15 cellular contexts compared by ENCODE assay signal in genomic region chr17:59387351-59388069, GRCh38. TPM values are rescaled to one million over a fixed set of nuclear protein-coding genes. Genes with fewer than 3 reads are reported as not detected.
DNase-seq lines count a peak whose midpoint lies in the region; ATAC-seq and TF ChIP-seq lines count a peak whose summit lies in the region.
"Had no signal": no experiment of that assay in that cellular context is flagged by ENCODE, and none has a peak within 500 bp of the region (broad histone marks: within the 10 kb centered on the region; RNA-seq: fewer than 3 reads in every experiment).

No MANE protein-coding gene starts in this region.

- H3K9ac ChIP-seq in parathyroid adenoma (no peak overlapping the region), colonic mucosa (ENCODE audit: low read depth in 2 of 2, low read length in 2 of 2) (no peak overlapping the region)

- TF ChIP-seq CTCF in fibroblast of the aortic adventitia (IDR thresholded peaks at IDR 0.05; ENCODE audit: insufficient read depth, low read length) (no peak), parathyroid adenoma (IDR thresholded peaks at IDR 0.05) (peak; percentile 29), colonic mucosa (IDR thresholded peaks at IDR 0.05) (no peak)

- H3K79me2 ChIP-seq in parathyroid adenoma = peaks cover 40% of the 10 kb centered on the region

- peak overlapping the region; percentile 13 for H3K4me2 ChIP-seq in parathyroid adenoma (ENCODE audit: low read length)

- intact Hi-C loops in Right ventricle myocardium superior (cut with DNase I) = no loop called here
- intact Hi-C loops in Right ventricle myocardium inferior (cut with DNase I) = no loop called here
- intact Hi-C loops in colonic mucosa (cut with DNase I) = no loop called here

- H3K27ac ChIP-seq in parathyroid adenoma (peak overlapping the region; percentile 83), colonic mucosa (no peak overlapping the region)
- H3K27ac ChIP-seq: suprapubic skin had no signal

- H3K36me3 ChIP-seq in parathyroid adenoma (ENCODE audit: control insufficient read depth, insufficient read depth, low read length) (no peaks in the 10 kb centered on the region), colonic mucosa (peaks cover 9% of the 10 kb centered on the region)
- H3K36me3 ChIP-seq: HAP-1 had no signal

- no peaks in the 10 kb centered on the region for H3K9me3 ChIP-seq in parathyroid adenoma (ENCODE audit: control insufficient read depth, low read length)
- no peaks in the 10 kb centered on the region for H3K9me3 ChIP-seq in colonic mucosa
- H3K9me3 ChIP-seq: HAP-1, suprapubic skin had no signal

- ATAC-seq in Right ventricle myocardium superior (ENCODE audit: poor library complexity) = peak; percentile 52
- no peak for ATAC-seq in Right ventricle myocardium inferior
- ATAC-seq in HG02852 (IDR thresholded peaks at IDR 0.05; ENCODE audit: unreplicated experiment) = no peak
- ATAC-seq in GM21529 (IDR thresholded peaks at IDR 0.05; ENCODE audit: unreplicated experiment) = no peak
- ATAC-seq: PC-3 had no signal

- DNase-seq in Right ventricle myocardium superior (no peak), Right ventricle myocardium inferior (ENCODE audit: missing footprints) (no peak), fibroblast of the aortic adventitia (ENCODE audit: low read depth) (peak; percentile 13), colonic mucosa (no peak), NCI-H146 (lab: John Stamatoyannopoulos, UW) (no peak)
- DNase-seq: activated CD4-positive, alpha-beta memory T cell treated with anti-CD3 and anti-CD28 coated beads for 36 hours; DMS53; PC-3; T-helper 2 cell had no signal

- H3K4me1 ChIP-seq in parathyroid adenoma (peaks cover 28% of the 10 kb centered on the region), colonic mucosa (no peaks in the 10 kb centered on the region)
- H3K4me1 ChIP-seq: HAP-1, suprapubic skin had no signal

- no peaks in the 10 kb centered on the region for H3K27me3 ChIP-seq in parathyroid adenoma (ENCODE audit: control insufficient read depth, insufficient read depth, low read length)
- H3K27me3 ChIP-seq in colonic mucosa = no peaks in the 10 kb centered on the region
- H3K27me3 ChIP-seq: suprapubic skin had no signal

- no peak overlapping the region for H3K4me3 ChIP-seq in fibroblast of the aortic adventitia (ENCODE audit: low read depth, low read length)
- no peak overlapping the region for H3K4me3 ChIP-seq in parathyroid adenoma (ENCODE audit: low read depth, low read length)
- no peak overlapping the region for H3K4me3 ChIP-seq in colonic mucosa
- H3K4me3 ChIP-seq: HAP-1, lung, suprapubic skin had no signal

- H2AFZ ChIP-seq in parathyroid adenoma = peak overlapping the region; percentile 36

RNA-seq across cellular contexts. Expression of gene YPEL2, which starts 56.1 kb away (rescaled TPM):
- total RNA-seq in Right ventricle myocardium superior (28.9 TPM), Right ventricle myocardium inferior (32.7 TPM), fibroblast of the aortic adventitia (ENCODE audit: low replicate concordance) (10.8 and 22.7 TPM in 2 replicates), colonic mucosa (10 to 100 TPM; 17.2 to 25.7 TPM)
